In genomic region chr6:152130441-152130840, GRCh38 we compare ENCODE assay signal across 14 cellular contexts.
A peak's percentile ranks its signal among the peaks of the same experiment; 100 is the strongest.
DNase-seq lines count a peak whose midpoint lies in the region; ATAC-seq, FAIRE-seq and TF ChIP-seq lines count a peak whose summit lies in the region.
"Had no signal": no experiment of that assay in that cellular context is flagged by ENCODE, and none has a peak within 500 bp of the region (broad histone marks: within the 10 kb centered on the region; RNA-seq: fewer than 3 reads in every experiment).

No MANE protein-coding gene starts in this region.

- TF ChIP-seq CTCF in mammary epithelial cell (conservative IDR thresholded peaks at IDR 0.05 in 1 of 2, IDR thresholded peaks at IDR 0.05 in 1 of 2; ENCODE audit: extremely low read depth in 1 of 2, insufficient read depth in 1 of 2, low read depth in 1 of 2, low read length in 2 of 2): no peak
- TF ChIP-seq CTCF in keratinocyte (optimal IDR thresholded peaks at IDR 0.05 in 1 of 3, IDR thresholded peaks at IDR 0.05 in 1 of 3, conservative IDR thresholded peaks at IDR 0.05 in 1 of 3; ENCODE audit: extremely low read depth in 1 of 3, insufficient read depth in 2 of 3, low read length in 3 of 3): no peak

- H3K36me3 ChIP-seq in mammary epithelial cell (ENCODE audit: insufficient read depth, low read length): no peaks in the 10 kb centered on the region
- no peaks in the 10 kb centered on the region for H3K36me3 ChIP-seq in keratinocyte (ENCODE audit: control insufficient read depth in 2 of 2, extremely low read depth in 1 of 2, insufficient read depth in 2 of 2, low read length in 2 of 2)

- H3K27ac ChIP-seq in mammary epithelial cell (ENCODE audit: insufficient read depth, low read depth, low read length) (no peak overlapping the region), keratinocyte (ENCODE audit: control insufficient read depth, insufficient read depth, low read length) (no peak overlapping the region)

- intact Hi-C loops in mammary epithelial cell (cut with micrococcal nuclease): no loop called here

- no peaks in the 10 kb centered on the region for H3K27me3 ChIP-seq in mammary epithelial cell (ENCODE audit: insufficient read depth, low read length)
- H3K27me3 ChIP-seq in keratinocyte (ENCODE audit: control insufficient read depth, extremely low read depth, insufficient read depth, low read length): no peaks in the 10 kb centered on the region
- H3K27me3 ChIP-seq: adrenal gland, testis had no signal

- H3K4me2 ChIP-seq in mammary epithelial cell (ENCODE audit: insufficient read depth, low read depth, low read length) (peak overlapping the region; percentile 8), keratinocyte (ENCODE audit: control insufficient read depth, extremely low read depth, insufficient read depth, low read depth, low read length) (peak overlapping the region; percentile 22)

- dilution Hi-C loops in mammary epithelial cell (cut with HindIII; ENCODE audit: low sequenced_read_pairs) (no loop called here), keratinocyte (cut with MboI; ENCODE audit: extremely low pct_ligation_motif_present, low sequenced_read_pairs) (no loop called here)

- ATAC-seq in stimulated activated naive CD8-positive, alpha-beta T cell treated with anti-CD3 and anti-CD28 coated beads, Interleukin-15, Interleukin-2, amounts not matched to agents 100 U/mL and 50 U/mL, for 24 hours: peak; percentile 43
- ATAC-seq in GM21360 (IDR thresholded peaks at IDR 0.05; ENCODE audit: unreplicated experiment): no peak
- ATAC-seq: Panc1 had no signal

- no peaks in the 10 kb centered on the region for H3K9me3 ChIP-seq in mammary epithelial cell (replicated peaks; ENCODE audit: insufficient read depth, low read length)
- H3K9me3 ChIP-seq in keratinocyte (ENCODE audit: control insufficient read depth, low read depth, low read length): no peaks in the 10 kb centered on the region
- H3K9me3 ChIP-seq: adrenal gland, testis had no signal

- in situ Hi-C loops in mammary epithelial cell (cut with MboI; ENCODE audit: low sequenced_read_pairs in 2 of 2): no loop called here

- FAIRE-seq in keratinocyte (lab: Jason Lieb, UNC) (peak; percentile 49), H54 (lab: Jason Lieb, UNC) (no peak)
- FAIRE-seq: H1 had no signal

- no peak overlapping the region for H3K9ac ChIP-seq in mammary epithelial cell (ENCODE audit: insufficient read depth, low read length)
- H3K9ac ChIP-seq in keratinocyte (ENCODE audit: control insufficient read depth, extremely low read depth, insufficient read depth, low read length): no peak overlapping the region

- DNase-seq in HPDE6-E6E7 (ENCODE audit: extremely low spot score): peak; percentile 15
- DNase-seq in mammary epithelial cell: peak; percentile 44
- no peak for DNase-seq in keratinocyte (ENCODE audit: low read depth, low spot score)
- DNase-seq in stimulated activated naive CD8-positive, alpha-beta T cell treated with anti-CD3 and anti-CD28 coated beads, Interleukin-15, Interleukin-2, amounts not matched to agents 100 U/mL and 50 U/mL, for 24 hours: no peak
- no peak for DNase-seq in T-helper 2 cell
- DNase-seq in NCI-H524 (lab: John Stamatoyannopoulos, UW): no peak
- no peak for DNase-seq in H54 (ENCODE audit: insufficient read length, low spot score)
- DNase-seq: adrenal gland, MV-4-11, NCI-H226, testis had no signal

- WGBS in mammary epithelial cell (ENCODE audit: low coverage, missing lambda C conversion rate): 82% methylated on average over 2 of the region's 2 CpGs

- no peak overlapping the region for H3K4me3 ChIP-seq in mammary epithelial cell (replicated peaks in 1 of 3; ENCODE audit: insufficient read depth in 1 of 3, low read depth in 2 of 3, low read length in 3 of 3)
- peak overlapping the region in 1 of 3 experiments; percentile 17 for H3K4me3 ChIP-seq in keratinocyte (ENCODE audit: control insufficient read depth in 2 of 3, extremely low read depth in 1 of 3, insufficient read depth in 2 of 3, low read depth in 1 of 3, low read length in 3 of 3)
- H3K4me3 ChIP-seq: testis had no signal

- H2AFZ ChIP-seq in mammary epithelial cell (ENCODE audit: low read depth, low read length) (peak overlapping the region; percentile 35), keratinocyte (ENCODE audit: control insufficient read depth, low read length) (no peak overlapping the region)

- no TSS peak for BruUV-seq in mammary epithelial cell (replicated peaks; lab: Mats Ljungman, UMichigan)

- H3K4me1 ChIP-seq in mammary epithelial cell (ENCODE audit: insufficient read depth, low read length) (peaks cover 32% of the 10 kb centered on the region), keratinocyte (ENCODE audit: control insufficient read depth, extremely low read depth, insufficient read depth, low read length) (peaks cover 35% of the 10 kb centered on the region)
- H3K4me1 ChIP-seq: adrenal gland, testis had no signal

- no peaks in the 10 kb centered on the region for H3K9me1 ChIP-seq in keratinocyte (ENCODE audit: control insufficient read depth, extremely low read depth, insufficient read depth, low read length)

- CTCF ChIA-PET in mammary epithelial cell (lab: Charles Lee; ENCODE audit: low non-redundant PET): no interaction called here

- H4K20me1 ChIP-seq in mammary epithelial cell (ENCODE audit: insufficient read depth, low read length) (no peaks in the 10 kb centered on the region), keratinocyte (ENCODE audit: control insufficient read depth, extremely low read depth, insufficient read depth, low read length) (no peaks in the 10 kb centered on the region)

- no peak for TF ChIP-seq POLR2A in H54 (IDR thresholded peaks at IDR 0.05; ENCODE audit: low read depth, low read length)

- H3K79me2 ChIP-seq in mammary epithelial cell (ENCODE audit: insufficient read depth, low read length) (no peaks in the 10 kb centered on the region), keratinocyte (ENCODE audit: control insufficient read depth, insufficient read depth, low read length) (no peaks in the 10 kb centered on the region)

Comparison
In these comparisons a context has a peak if more than half of its experiments do, and no peak if none do; other contexts are left out.
1. DNase-seq: peak in HPDE6-E6E7 (single experiment) and mammary epithelial cell (single experiment); none in keratinocyte (single experiment), stimulated activated naive CD8-positive, alpha-beta T cell treated with anti-CD3 and anti-CD28 coated beads, Interleukin-15, Interleukin-2, amounts not matched to agents 100 U/mL and 50 U/mL, for 24 hours (single experiment), T-helper 2 cell (0 of 5), NCI-H524 (0 of 2) and H54 (single experiment).